In genomic region chr6:53358440-53359087, GRCh38 we compare ENCODE assay signal across 8 cellular contexts. TPM values are rescaled to one million over a fixed set of nuclear protein-coding genes. Genes with fewer than 3 reads are reported as not detected.
DNase-seq lines count a peak whose midpoint lies in the region; ATAC-seq and TF ChIP-seq lines count a peak whose summit lies in the region.

No MANE protein-coding gene starts in this region.

- H3K9me3 ChIP-seq in OCI-LY7 (ENCODE audit: low read length): no peaks in the 10 kb centered on the region

- no peaks in the 10 kb centered on the region for H3K36me3 Mint-ChIP-seq in endothelial cell (ENCODE audit: low read depth, unreplicated experiment)
- H3K36me3 Mint-ChIP-seq in nephron (ENCODE audit: low read depth): no peaks in the 10 kb centered on the region

- POLR2A ChIA-PET in OCI-LY7 (lab: Charles Lee) (interaction anchor here (0.9 to 1.6 kb wide), 6 partner anchors 12 to 49 kb away, joined by 3 to 10 read pairs (median 4); no protein-coding TSS in a partner anchor), GM10248 (lab: Yijun Ruan, JAX) (no interaction called here)

- no peaks in the 10 kb centered on the region for H3K9me2 ChIP-seq in OCI-LY7 (ENCODE audit: insufficient read depth, low read length)

- H3K27me3 Mint-ChIP-seq in endothelial cell (ENCODE audit: unreplicated experiment): peaks cover 11% of the 10 kb centered on the region
- H3K27me3 Mint-ChIP-seq in nephron (ENCODE audit: low read depth): no peaks in the 10 kb centered on the region

- no peaks in the 10 kb centered on the region for H3K9me3 Mint-ChIP-seq in endothelial cell (ENCODE audit: unreplicated experiment)
- H3K9me3 Mint-ChIP-seq in nephron: no peaks in the 10 kb centered on the region

- peaks cover 37% of the 10 kb centered on the region for H3K4me1 ChIP-seq in OCI-LY7 (ENCODE audit: insufficient read depth, low read length, poor library complexity, severe bottlenecking)

- no peaks in the 10 kb centered on the region for H3K79me2 ChIP-seq in OCI-LY7 (ENCODE audit: insufficient read depth, low read depth, low read length)

- no peak for TF ChIP-seq POLR2A in GM18505 (IDR thresholded peaks at IDR 0.05; ENCODE audit: borderline replicate concordance, extremely low read depth, insufficient read depth, insufficient read length)

- TF ChIP-seq CTCF in OCI-LY7 (conservative IDR thresholded peaks at IDR 0.05; ENCODE audit: low read length) (no peak), endothelial cell (IDR thresholded peaks at IDR 0.05; ENCODE audit: unreplicated experiment) (no peak), nephron (IDR thresholded peaks at IDR 0.05; ENCODE audit: unreplicated experiment in 3 of 3) (no peak), GM10248 (IDR thresholded peaks at IDR 0.05; ENCODE audit: control extremely low read depth, extremely low read depth, low read depth, missing control alignments) (no peak)

- peak; percentile 54 for DNase-seq in OCI-LY7 (ENCODE audit: low spot score)
- DNase-seq in endothelial cell (ENCODE audit: low spot score): no peak
- no peak for DNase-seq in NCI-H2081 (lab: John Stamatoyannopoulos, UW)
- DNase-seq in GM10248 (ENCODE audit: extremely low spot score): no peak
- no peak for DNase-seq in HuH-7 (ENCODE audit: low spot score)

- peak overlapping the region; percentile 69 for H3K4me2 ChIP-seq in OCI-LY7 (ENCODE audit: low read length)

- H3K27ac Mint-ChIP-seq in endothelial cell (ENCODE audit: unreplicated experiment) (peak overlapping the region; percentile 96), nephron (peak overlapping the region; percentile 94 to 98 (median 96))

- H3K4me3 ChIP-seq in OCI-LY7 (ENCODE audit: low read depth, low read length, poor library complexity, severe bottlenecking): peak overlapping the region; percentile 71

- peak overlapping the region; percentile 76 for H3K27ac ChIP-seq in OCI-LY7 (ENCODE audit: low read depth, low read length, poor library complexity, severe bottlenecking)

- no peaks in the 10 kb centered on the region for H3K36me3 ChIP-seq in OCI-LY7 (ENCODE audit: insufficient read depth, low read length)

- H3K4me1 Mint-ChIP-seq in endothelial cell (ENCODE audit: unreplicated experiment): peaks cover 23% of the 10 kb centered on the region
- H3K4me1 Mint-ChIP-seq in nephron: peaks cover 31% of the 10 kb centered on the region

- CTCF ChIA-PET in OCI-LY7 (lab: Charles Lee; ENCODE audit: unreplicated experiment): interaction anchor here (0.6 kb wide), 1 partner anchor 89 kb away, joined by 3 read pairs; no protein-coding TSS in a partner anchor
- CTCF ChIA-PET in GM10248 (lab: Yijun Ruan, JAX): interaction anchor here (1.1 to 1.2 kb wide), 2 partner anchors 10 to 52 kb away, joined by 3 read pairs; partner anchors contain the start of gene ELOVL5

- H4K20me1 ChIP-seq in OCI-LY7 (ENCODE audit: insufficient read depth, low read length): no peaks in the 10 kb centered on the region

- peak; percentile 9 for ATAC-seq in GM18505 (IDR thresholded peaks at IDR 0.05; ENCODE audit: unreplicated experiment)
- peak; percentile 12 for ATAC-seq in HG02588 (IDR thresholded peaks at IDR 0.05; ENCODE audit: unreplicated experiment)

- H3K4me3 Mint-ChIP-seq in endothelial cell (ENCODE audit: unreplicated experiment) (peak overlapping the region; percentile 89), nephron (peak overlapping the region; percentile 79 to 90 (median 82))

- TSS peak; percentile 94 for BruUV-seq in OCI-LY7 (replicated peaks; lab: Mats Ljungman, UMichigan)

- intact Hi-C loops in OCI-LY7 (cut with micrococcal nuclease; ENCODE audit: unreplicated experiment): no loop called here

- H2AFZ ChIP-seq in OCI-LY7 (ENCODE audit: low read length): peak overlapping the region; percentile 86

RNA-seq across cellular contexts. Expression of gene ELOVL5, which starts 9.8 kb away (rescaled TPM):
- total RNA-seq in OCI-LY7 (2014; rRNA removed; shearing (Covaris generic)): 65.4 and 66.8 TPM in 2 replicates
- total RNA-seq in OCI-LY7 (2022): 97.1 and 107 TPM in 2 replicates
- total RNA-seq in endothelial cell (ENCODE audit: unreplicated experiment): 163 TPM
